ENCODE assay signal across 18 cellular contexts in genomic region chr3:123336441-123336851, GRCh38.
"Had no signal": no experiment of that assay in that cellular context is flagged by ENCODE, and none has a peak within 500 bp of the region (broad histone marks: within the 10 kb centered on the region; RNA-seq: fewer than 3 reads in every experiment).

No MANE protein-coding gene starts in this region.

- H3K27ac ChIP-seq: brain microvascular endothelial cell, epithelial cell of prostate, gastrocnemius medialis, psoas muscle, right lobe of liver, thyroid gland, uterus had no signal

- H3K36me3 Mint-ChIP-seq: activated naive CD8-positive, alpha-beta T cell treated with anti-CD3 and anti-CD28 coated beads for 36 hours had no signal

- H3K36me3 ChIP-seq: brain microvascular endothelial cell, gastrocnemius medialis, right lobe of liver, thyroid gland, uterus had no signal

- H3K4me3 ChIP-seq: gastrocnemius medialis, psoas muscle, right lobe of liver, thyroid gland, uterus had no signal

- H3K27me3 Mint-ChIP-seq: activated naive CD8-positive, alpha-beta T cell treated with anti-CD3 and anti-CD28 coated beads for 36 hours; effector memory CD8-positive, alpha-beta T cell had no signal

- H3K4me1 ChIP-seq: gastrocnemius medialis, psoas muscle, right lobe of liver, thyroid gland, uterus had no signal

- H3K9me3 ChIP-seq: gastrocnemius medialis, psoas muscle, right lobe of liver, thyroid gland, uterus had no signal

- DNase-seq: activated CD4-positive, alpha-beta T cell treated with anti-CD3 and anti-CD28 coated beads, Interleukin-2, amount 50 U/mL, for 1 hour; activated naive CD8-positive, alpha-beta T cell treated with anti-CD3 and anti-CD28 coated beads for 36 hours; brain microvascular endothelial cell; cerebellar nuclear complex; dermis blood vessel endothelial cell; effector memory CD8-positive, alpha-beta T cell; gastrocnemius medialis; islet precursor cell; mesendoderm; nephron progenitor cell; stimulated activated CD4-positive, alpha-beta T cell treated with anti-CD3 and anti-CD28 coated beads, Interleukin-1b, Interleukin-23, amount 100 ng/mL, for 48 hours; T-helper 9 cell; thyroid gland; uterus had no signal

- H3K4me3 Mint-ChIP-seq: activated naive CD8-positive, alpha-beta T cell treated with anti-CD3 and anti-CD28 coated beads for 36 hours; activated T-helper 1 cell treated with anti-CD3 and anti-CD28 coated beads, Interleukin-12 subunit alpha, Interleukin-12 subunit beta, Interleukin-2, Interleukin-4 antibody, amounts not matched to agents 30 ng/mL and 10 ng/mL and 1 ng/mL, durations not matched to agents 14 hours and 24 hours and 36 hours; effector memory CD8-positive, alpha-beta T cell; nephron progenitor cell had no signal

- H3K27ac Mint-ChIP-seq: activated naive CD8-positive, alpha-beta T cell treated with anti-CD3 and anti-CD28 coated beads for 36 hours; activated T-helper 1 cell treated with anti-CD3 and anti-CD28 coated beads, Interleukin-12 subunit alpha, Interleukin-12 subunit beta, Interleukin-2, Interleukin-4 antibody, amounts not matched to agents 30 ng/mL and 10 ng/mL and 1 ng/mL, durations not matched to agents 14 hours and 24 hours and 36 hours; effector memory CD8-positive, alpha-beta T cell; nephron progenitor cell had no signal

- H3K27me3 ChIP-seq: gastrocnemius medialis, right lobe of liver, thyroid gland, uterus had no signal

- H3K9me3 Mint-ChIP-seq: activated naive CD8-positive, alpha-beta T cell treated with anti-CD3 and anti-CD28 coated beads for 36 hours; activated T-helper 1 cell treated with anti-CD3 and anti-CD28 coated beads, Interleukin-12 subunit alpha, Interleukin-12 subunit beta, Interleukin-2, Interleukin-4 antibody, amounts not matched to agents 30 ng/mL and 10 ng/mL and 1 ng/mL, durations not matched to agents 14 hours and 24 hours and 36 hours; effector memory CD8-positive, alpha-beta T cell had no signal
